8 cellular contexts compared by ENCODE assay signal in genomic region chr3:196650740-196651311, GRCh38. TPM values are rescaled to one million over a fixed set of nuclear protein-coding genes. Genes with fewer than 3 reads are reported as not detected.
DNase-seq lines count a peak whose midpoint lies in the region; ATAC-seq, FAIRE-seq and TF ChIP-seq lines count a peak whose summit lies in the region.

No MANE protein-coding gene starts in this region.

- peaks cover 22% of the 10 kb centered on the region for H3K4me1 Mint-ChIP-seq in activated naive CD8-positive, alpha-beta T cell treated with anti-CD3 and anti-CD28 coated beads, Interleukin-2, amount 50 U/mL, for 24 hours
- peaks cover 14% of the 10 kb centered on the region for H3K4me1 Mint-ChIP-seq in activated naive CD8-positive, alpha-beta T cell treated with anti-CD3 and anti-CD28 coated beads for 36 hours
- peaks cover 33% of the 10 kb centered on the region for H3K4me1 Mint-ChIP-seq in osteocyte (ENCODE audit: unreplicated experiment)

- H3K27me3 Mint-ChIP-seq in activated naive CD8-positive, alpha-beta T cell treated with anti-CD3 and anti-CD28 coated beads, Interleukin-2, amount 50 U/mL, for 24 hours: no peaks in the 10 kb centered on the region
- no peaks in the 10 kb centered on the region for H3K27me3 Mint-ChIP-seq in activated naive CD8-positive, alpha-beta T cell treated with anti-CD3 and anti-CD28 coated beads for 36 hours
- H3K27me3 Mint-ChIP-seq in osteocyte (ENCODE audit: unreplicated experiment): no peaks in the 10 kb centered on the region

- peak overlapping the region; percentile 67 for H3K27ac ChIP-seq in epithelial cell of prostate

- no peak overlapping the region for H3K4me3 Mint-ChIP-seq in activated naive CD8-positive, alpha-beta T cell treated with anti-CD3 and anti-CD28 coated beads, Interleukin-2, amount 50 U/mL, for 24 hours
- no peak overlapping the region for H3K4me3 Mint-ChIP-seq in activated naive CD8-positive, alpha-beta T cell treated with anti-CD3 and anti-CD28 coated beads for 36 hours
- H3K4me3 Mint-ChIP-seq in osteocyte (ENCODE audit: unreplicated experiment): peak overlapping the region; percentile 7

- TF ChIP-seq CTCF in osteocyte (IDR thresholded peaks at IDR 0.05): no peak

- peak; percentile 80 for ATAC-seq in activated naive CD8-positive, alpha-beta T cell treated with anti-CD3 and anti-CD28 coated beads, Interleukin-2, amount 50 U/mL, for 24 hours
- ATAC-seq in HG02973 (IDR thresholded peaks at IDR 0.05; ENCODE audit: unreplicated experiment): no peak
- no peak for ATAC-seq in HG03045 (IDR thresholded peaks at IDR 0.05; ENCODE audit: unreplicated experiment)
- ATAC-seq in HG02852 (IDR thresholded peaks at IDR 0.05; ENCODE audit: unreplicated experiment): no peak

- no peaks in the 10 kb centered on the region for H3K9me3 Mint-ChIP-seq in activated naive CD8-positive, alpha-beta T cell treated with anti-CD3 and anti-CD28 coated beads, Interleukin-2, amount 50 U/mL, for 24 hours
- no peaks in the 10 kb centered on the region for H3K9me3 Mint-ChIP-seq in activated naive CD8-positive, alpha-beta T cell treated with anti-CD3 and anti-CD28 coated beads for 36 hours
- H3K9me3 Mint-ChIP-seq in osteocyte (ENCODE audit: unreplicated experiment): no peaks in the 10 kb centered on the region

- peaks cover 21% of the 10 kb centered on the region for H3K36me3 Mint-ChIP-seq in activated naive CD8-positive, alpha-beta T cell treated with anti-CD3 and anti-CD28 coated beads, Interleukin-2, amount 50 U/mL, for 24 hours (ENCODE audit: low read depth)
- peaks cover 15% of the 10 kb centered on the region for H3K36me3 Mint-ChIP-seq in activated naive CD8-positive, alpha-beta T cell treated with anti-CD3 and anti-CD28 coated beads for 36 hours
- no peaks in the 10 kb centered on the region for H3K36me3 Mint-ChIP-seq in osteocyte (ENCODE audit: unreplicated experiment)

- DNase-seq in activated naive CD8-positive, alpha-beta T cell treated with anti-CD3 and anti-CD28 coated beads, Interleukin-2, amount 50 U/mL, for 24 hours: no peak
- DNase-seq in activated naive CD8-positive, alpha-beta T cell treated with anti-CD3 and anti-CD28 coated beads for 36 hours: no peak
- DNase-seq in RCC 7860 (ENCODE audit: low spot score) (peak; percentile 75), epithelial cell of prostate (ENCODE audit: low read depth, low spot score) (peak; percentile 65), osteocyte (ENCODE audit: extremely low spot score, unreplicated experiment) (no peak)

- FAIRE-seq in RCC 7860 (lab: Jason Lieb, UNC): peak; percentile 66

- peak overlapping the region; percentile 49 for H3K27ac Mint-ChIP-seq in activated naive CD8-positive, alpha-beta T cell treated with anti-CD3 and anti-CD28 coated beads, Interleukin-2, amount 50 U/mL, for 24 hours
- no peak overlapping the region for H3K27ac Mint-ChIP-seq in activated naive CD8-positive, alpha-beta T cell treated with anti-CD3 and anti-CD28 coated beads for 36 hours
- H3K27ac Mint-ChIP-seq in osteocyte (ENCODE audit: unreplicated experiment): peak overlapping the region; percentile 80

RNA-seq across cellular contexts. Expression of gene NRROS, which starts 11.3 kb away (rescaled TPM):
- 10 to 100 TPM; 21.2 to 22.0 TPM for total RNA-seq in activated naive CD8-positive, alpha-beta T cell treated with anti-CD3 and anti-CD28 coated beads for 36 hours
- 0.13 and 0.24 TPM in 2 replicates for total RNA-seq in osteocyte

Comparison
In these comparisons a context has a peak if more than half of its experiments do, and no peak if none do; other contexts are left out.
1. DNase-seq: peak in RCC 7860 (single experiment) and epithelial cell of prostate (single experiment); none in activated naive CD8-positive, alpha-beta T cell treated with anti-CD3 and anti-CD28 coated beads, Interleukin-2, amount 50 U/mL, for 24 hours (single experiment), activated naive CD8-positive, alpha-beta T cell treated with anti-CD3 and anti-CD28 coated beads for 36 hours (single experiment) and osteocyte (single experiment).
2. RNA of gene NRROS, which starts 11.3 kb away (total RNA-seq): 21.2 to 22.0 TPM in activated naive CD8-positive, alpha-beta T cell treated with anti-CD3 and anti-CD28 coated beads for 36 hours; 0.13 to 0.24 TPM in osteocyte; every median in the first group is over 10 times any median in the second.